27 cellular contexts compared by ENCODE assay signal in genomic region chr12:120136093-120136770, GRCh38. TPM values are rescaled to one million over a fixed set of nuclear protein-coding genes. Genes with fewer than 3 reads are reported as not detected.
A peak's percentile ranks its signal among the peaks of the same experiment; 100 is the strongest.
DNase-seq lines count a peak whose midpoint lies in the region; ATAC-seq, FAIRE-seq and TF ChIP-seq lines count a peak whose summit lies in the region.
"Had no signal": no experiment of that assay in that cellular context is flagged by ENCODE, and none has a peak within 500 bp of the region (broad histone marks: within the 10 kb centered on the region; RNA-seq: fewer than 3 reads in every experiment).

No MANE protein-coding gene starts in this region.

- DNase-seq in activated naive CD8-positive, alpha-beta T cell treated with anti-CD3 and anti-CD28 coated beads, Interleukin-2, amount 50 U/mL, for 24 hours, result no peak
- no peak for DNase-seq in activated naive CD8-positive, alpha-beta T cell treated with anti-CD3 and anti-CD28 coated beads for 36 hours
- DNase-seq in GM12891 (ENCODE audit: insufficient read length, low spot score) (no peak), psoas muscle (no peak), NCI-H510A (lab: John Stamatoyannopoulos, UW) (no peak), NCI-H2081 treated with DMSO at 0.1 percent for 48 hours (lab: John Stamatoyannopoulos, UW) (no peak)
- DNase-seq: CD4-positive, alpha-beta T cell; COR-L47; GDM1; NCI-H1105; NCI-H1436 treated with DMSO at 0.1 percent for 48 hours; NCI-H187 treated with DMSO at 0.1 percent for 48 hours; NCI-H2107; NCI-H446; NCI-H526; NCI-H82; NK-92 treated with Interleukin-12 subunit alpha and Interleukin-12 subunit beta, amount 100 ng/mL, for 24 hours; RPMI8226; SHP77 had no signal

- no peak for TF ChIP-seq POLR2A in GM12891 (IDR thresholded peaks at IDR 0.05; ENCODE audit: low read depth, low read length)

- H3K4me3 ChIP-seq in psoas muscle, result no peak overlapping the region
- H3K4me3 ChIP-seq: BLaER1 treated with 17β-estradiol and CSF1 and Interleukin-3, amounts not matched to agents 10 nM and 100 nM; GM12878; SK-N-MC had no signal

- peak; percentile 31 for FAIRE-seq in GM12891 (lab: Jason Lieb, UNC)
- FAIRE-seq: A204.1, GM12878, H1 had no signal

- H3K36me3 ChIP-seq in psoas muscle (ENCODE audit: insufficient read depth in 1 of 2, low read depth in 1 of 2), result peaks cover 14 to 100% of the 10 kb centered on the region in 2 donors

- H3K27me3 Mint-ChIP-seq in activated naive CD8-positive, alpha-beta T cell treated with anti-CD3 and anti-CD28 coated beads, Interleukin-2, amount 50 U/mL, for 24 hours, result no peaks in the 10 kb centered on the region
- H3K27me3 Mint-ChIP-seq in activated naive CD8-positive, alpha-beta T cell treated with anti-CD3 and anti-CD28 coated beads for 36 hours, result no peaks in the 10 kb centered on the region
- H3K27me3 Mint-ChIP-seq: CD4-positive, alpha-beta T cell had no signal

- H3K27ac Mint-ChIP-seq in activated naive CD8-positive, alpha-beta T cell treated with anti-CD3 and anti-CD28 coated beads, Interleukin-2, amount 50 U/mL, for 24 hours, result peak overlapping the region; percentile 27
- H3K27ac Mint-ChIP-seq in activated naive CD8-positive, alpha-beta T cell treated with anti-CD3 and anti-CD28 coated beads for 36 hours, result no peak overlapping the region
- H3K27ac Mint-ChIP-seq: CD4-positive, alpha-beta T cell had no signal

- H3K27me3 ChIP-seq in psoas muscle (ENCODE audit: insufficient read depth in 3 of 3, low read length in 2 of 3), result no peaks in the 10 kb centered on the region
- H3K27me3 ChIP-seq: BLaER1 treated with 17β-estradiol and CSF1 and Interleukin-3, amounts not matched to agents 10 nM and 100 nM had no signal

- no peak overlapping the region for H3K4me3 Mint-ChIP-seq in activated naive CD8-positive, alpha-beta T cell treated with anti-CD3 and anti-CD28 coated beads, Interleukin-2, amount 50 U/mL, for 24 hours
- H3K4me3 Mint-ChIP-seq in activated naive CD8-positive, alpha-beta T cell treated with anti-CD3 and anti-CD28 coated beads for 36 hours, result no peak overlapping the region
- H3K4me3 Mint-ChIP-seq: CD4-positive, alpha-beta T cell had no signal

- H3K9me3 Mint-ChIP-seq in activated naive CD8-positive, alpha-beta T cell treated with anti-CD3 and anti-CD28 coated beads, Interleukin-2, amount 50 U/mL, for 24 hours, result no peaks in the 10 kb centered on the region
- no peaks in the 10 kb centered on the region for H3K9me3 Mint-ChIP-seq in activated naive CD8-positive, alpha-beta T cell treated with anti-CD3 and anti-CD28 coated beads for 36 hours
- H3K9me3 Mint-ChIP-seq: CD4-positive, alpha-beta T cell had no signal

- WGBS in psoas muscle, 3 donors, result 65 to 73% (median 69%) methylated on average over 11 of the region's 11 CpGs

- no peaks in the 10 kb centered on the region for H3K9me3 ChIP-seq in psoas muscle
- H3K9me3 ChIP-seq: BLaER1 treated with 17β-estradiol and CSF1 and Interleukin-3, amounts not matched to agents 10 nM and 100 nM had no signal

- peak overlapping the region; percentile 11; the same call in 1 of the 2 replicates for H3K27ac ChIP-seq in VCaP
- no peak overlapping the region for H3K27ac ChIP-seq in psoas muscle
- H3K27ac ChIP-seq: BLaER1 treated with 17β-estradiol and CSF1 and Interleukin-3, amounts not matched to agents 10 nM and 100 nM; HL-60; SK-N-MC had no signal

- ATAC-seq in activated naive CD8-positive, alpha-beta T cell treated with anti-CD3 and anti-CD28 coated beads, Interleukin-2, amount 50 U/mL, for 24 hours, result no peak
- peak; percentile 46 to 70 (median 64) for ATAC-seq in psoas muscle
- no peak for ATAC-seq in GM21423 (IDR thresholded peaks at IDR 0.05; ENCODE audit: unreplicated experiment)
- ATAC-seq: GM12878 had no signal

- intact Hi-C loops in psoas muscle (cut with DNase I), result loop anchor here in 1 of 2 donors (5.0 kb wide), 1 partner anchor 41 kb away; no protein-coding TSS in a partner anchor

- no peaks in the 10 kb centered on the region for H3K4me1 Mint-ChIP-seq in activated naive CD8-positive, alpha-beta T cell treated with anti-CD3 and anti-CD28 coated beads, Interleukin-2, amount 50 U/mL, for 24 hours
- H3K4me1 Mint-ChIP-seq in activated naive CD8-positive, alpha-beta T cell treated with anti-CD3 and anti-CD28 coated beads for 36 hours, result no peaks in the 10 kb centered on the region

- TF ChIP-seq CTCF in VCaP (conservative IDR thresholded peaks at IDR 0.05) (no peak), psoas muscle (IDR thresholded peaks at IDR 0.05) (no peak)

- no peaks in the 10 kb centered on the region for H3K4me1 ChIP-seq in psoas muscle

- H3K36me3 Mint-ChIP-seq in activated naive CD8-positive, alpha-beta T cell treated with anti-CD3 and anti-CD28 coated beads, Interleukin-2, amount 50 U/mL, for 24 hours (ENCODE audit: low read depth), result peaks cover 67% of the 10 kb centered on the region
- peaks cover 37% of the 10 kb centered on the region for H3K36me3 Mint-ChIP-seq in activated naive CD8-positive, alpha-beta T cell treated with anti-CD3 and anti-CD28 coated beads for 36 hours

TF ChIP-seq in GM12891, 5 proteins besides CTCF, POLR2A, EP300 and RAD21:
- TF ChIP-seq SPI1 (IDR thresholded peaks at IDR 0.05; ENCODE audit: low read depth, low read length), result no peak
- no peak for TF ChIP-seq POLR2AphosphoS5 (IDR thresholded peaks at IDR 0.05; ENCODE audit: low read depth, low read length)
- no peak for TF ChIP-seq POU2F2 (IDR thresholded peaks at IDR 0.05; ENCODE audit: low read depth, low read length)
- TF ChIP-seq PAX5 (IDR thresholded peaks at IDR 0.05; ENCODE audit: insufficient read depth, low read length, severe bottlenecking), result no peak
- no peak for TF ChIP-seq TAF1 (IDR thresholded peaks at IDR 0.05; ENCODE audit: low read depth, low read length)

RNA-seq across cellular contexts. Expression of gene RAB35, which starts 19.7 kb away (rescaled TPM):
- 10 to 100 TPM; 53.8 to 54.3 TPM for total RNA-seq in activated naive CD8-positive, alpha-beta T cell treated with anti-CD3 and anti-CD28 coated beads for 36 hours
- polyA plus RNA-seq in GM12891 (2012; ENCODE audit: low read depth, missing spikeins), result 41.4 TPM
- total RNA-seq in psoas muscle, result 10 to 100 TPM; 24.0 to 38.7 (median 35.6) TPM
- polyA plus RNA-seq in psoas muscle, result 10 to 100 TPM; 18.9 to 33.2 (median 31.1) TPM

RNA-seq across cellular contexts. Expression of gene GCN1, which starts 58.3 kb away (rescaled TPM):
- 100 to 1,000 TPM; 143 to 146 TPM for total RNA-seq in activated naive CD8-positive, alpha-beta T cell treated with anti-CD3 and anti-CD28 coated beads for 36 hours
- 39.6 TPM for polyA plus RNA-seq in GM12891 (2012; ENCODE audit: low read depth, missing spikeins)
- total RNA-seq in psoas muscle, result 10 to 100 TPM; 63.1 to 80.9 (median 68.6) TPM
- polyA plus RNA-seq in psoas muscle, result 10 to 100 TPM; 19.6 to 55.7 (median 43.2) TPM

Comparison
In these comparisons a context has a peak if more than half of its experiments do, and no peak if none do; other contexts are left out.
1. ATAC-seq: peak in psoas muscle (4 of 4); none in activated naive CD8-positive, alpha-beta T cell treated with anti-CD3 and anti-CD28 coated beads, Interleukin-2, amount 50 U/mL, for 24 hours (single experiment) and GM21423 (single experiment).